ENCODE assay signal across 1 cellular context in the genomic region with DNA sequence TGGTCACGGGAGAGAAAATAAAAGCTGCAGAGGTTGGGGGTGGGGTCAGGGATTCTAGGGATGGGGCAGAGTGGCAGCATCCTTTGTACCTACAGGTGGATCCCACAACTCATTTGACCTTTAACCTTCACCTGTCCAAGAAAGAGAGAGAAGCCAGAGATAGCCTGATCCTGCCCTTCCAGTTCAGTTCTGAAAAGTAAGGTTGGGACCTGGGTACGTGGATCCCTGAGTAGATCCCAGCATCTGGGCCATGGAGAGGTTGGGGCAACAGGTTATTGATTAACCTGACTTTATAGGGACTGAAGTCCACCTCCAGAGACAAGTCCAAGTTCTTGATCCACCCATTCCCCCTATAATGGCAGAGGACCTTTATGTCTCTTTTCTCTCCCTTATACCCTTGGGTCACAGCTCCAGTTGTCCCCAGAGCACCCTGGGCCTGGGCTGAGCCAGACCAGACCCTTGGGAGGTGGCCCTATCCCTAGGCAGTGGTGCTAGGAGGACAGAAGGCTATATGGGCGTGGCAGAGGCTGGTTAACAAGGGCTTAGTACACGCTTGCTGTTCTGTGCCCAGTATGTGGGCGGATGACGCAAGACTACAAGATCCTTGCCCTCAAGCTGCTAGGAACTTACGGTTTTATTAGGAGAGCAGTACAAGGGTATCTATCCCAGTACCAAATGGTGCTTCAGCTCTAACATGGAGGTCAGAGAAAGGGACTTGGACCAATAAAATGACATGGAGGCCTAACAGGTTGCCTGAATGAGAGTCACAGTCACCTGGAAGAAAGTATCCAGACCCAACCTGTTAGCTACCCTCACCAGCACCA.
A peak's percentile ranks its signal among the peaks of the same experiment; 100 is the strongest.
TF ChIP-seq lines count a peak whose summit lies in the region.

No MANE protein-coding gene starts in this region.

TF ChIP-seq in IMR-90, 13 proteins besides CTCF, POLR2A, EP300 and RAD21:
- no peak for TF ChIP-seq BHLHE40 (IDR thresholded peaks at IDR 0.05; ENCODE audit: low read depth, low read length)
- TF ChIP-seq CEBPB (IDR thresholded peaks at IDR 0.05; ENCODE audit: low read depth, low read length), result peak; percentile 86
TF ChIP-seq in IMR-90: peak in this region for 1.
